Comparison of ENCODE assay signal across 24 cellular contexts in genomic region chr3:56061227-56061626, GRCh38.
"Had no signal": no experiment of that assay in that cellular context is flagged by ENCODE, and none has a peak within 500 bp of the region (broad histone marks: within the 10 kb centered on the region; RNA-seq: fewer than 3 reads in every experiment).

No MANE protein-coding gene starts in this region.

- H3K9me3 Mint-ChIP-seq: activated CD4-positive, alpha-beta memory T cell treated with anti-CD3 and anti-CD28 coated beads, Interleukin-2, amount 10 ng/mL, durations not matched to agents 7 days and 5 days; activated T-helper 17 cell treated with anti-CD3 and anti-CD28 coated beads, Interleukin-2, amount 50 U/mL, for 72 hours had no signal

- H3K27ac Mint-ChIP-seq: activated B cell treated with CpG ODN at 0.5 μM for 24 hours; activated CD4-positive, alpha-beta memory T cell treated with anti-CD3 and anti-CD28 coated beads, Interleukin-2, amount 10 ng/mL, durations not matched to agents 7 days and 5 days; activated naive CD4-positive, alpha-beta T cell treated with anti-CD3 and anti-CD28 coated beads for 36 hours; activated naive CD8-positive, alpha-beta T cell; activated T-helper 17 cell treated with anti-CD3 and anti-CD28 coated beads, Interleukin-2, amount 50 U/mL, for 72 hours; brain; T-helper 17 cell had no signal

- H3K4me1 Mint-ChIP-seq: activated B cell treated with CpG ODN at 0.5 μM for 24 hours; activated CD4-positive, alpha-beta memory T cell treated with anti-CD3 and anti-CD28 coated beads, Interleukin-2, amount 10 ng/mL, durations not matched to agents 7 days and 5 days; activated T-helper 17 cell treated with anti-CD3 and anti-CD28 coated beads, Interleukin-2, amount 50 U/mL, for 72 hours; central memory CD8-positive, alpha-beta T cell; T-helper 17 cell had no signal

- ATAC-seq: activated T-helper 17 cell treated with anti-CD3 and anti-CD28 coated beads, Interleukin-2, amount 50 U/mL, for 72 hours; K562; T-helper 17 cell had no signal

- H3K4me3 ChIP-seq: K562, PC-9 had no signal

- H3K4me3 Mint-ChIP-seq: activated B cell treated with CpG ODN at 0.5 μM for 24 hours; activated CD4-positive, alpha-beta memory T cell treated with anti-CD3 and anti-CD28 coated beads, Interleukin-2, amount 10 ng/mL, durations not matched to agents 7 days and 5 days; activated naive CD4-positive, alpha-beta T cell treated with anti-CD3 and anti-CD28 coated beads for 36 hours; activated naive CD8-positive, alpha-beta T cell; activated T-helper 17 cell treated with anti-CD3 and anti-CD28 coated beads, Interleukin-2, amount 50 U/mL, for 72 hours; brain; central memory CD8-positive, alpha-beta T cell; T-helper 17 cell had no signal

- DNase-seq: activated B cell treated with CpG ODN at 0.5 μM for 24 hours; activated CD4-positive, alpha-beta memory T cell treated with anti-CD3 and anti-CD28 coated beads, Interleukin-2, amount 10 ng/mL, durations not matched to agents 7 days and 5 days; activated CD4-positive, alpha-beta T cell treated with anti-CD3 and anti-CD28 coated beads for 1 hour; activated CD4-positive, alpha-beta T cell treated with anti-CD3 and anti-CD28 coated beads, Interleukin-2, amount 50 U/mL, for 1 hour; activated gamma-delta T cell; activated naive CD4-positive, alpha-beta T cell treated with anti-CD3 and anti-CD28 coated beads for 36 hours; activated T-cell treated with anti-CD3 and anti-CD28 coated beads for 4 hours; activated T-cell treated with anti-CD3 and anti-CD28 coated beads, Interleukin-2, amount 50 U/mL, for 48 hours; amygdala; Karpas-422; NCI-H1048; NCI-H1930; NCI-H2107; NCI-H446; NCI-H526; PC-9; SHP77 treated with DMSO at 0.1 percent for 48 hours; T-helper 17 cell; T-helper 9 cell had no signal

- H3K36me3 Mint-ChIP-seq: activated naive CD8-positive, alpha-beta T cell had no signal

- H3K27me3 Mint-ChIP-seq: activated B cell treated with CpG ODN at 0.5 μM for 24 hours; activated CD4-positive, alpha-beta memory T cell treated with anti-CD3 and anti-CD28 coated beads, Interleukin-2, amount 10 ng/mL, durations not matched to agents 7 days and 5 days; activated naive CD8-positive, alpha-beta T cell; activated T-helper 17 cell treated with anti-CD3 and anti-CD28 coated beads, Interleukin-2, amount 50 U/mL, for 72 hours; brain; central memory CD8-positive, alpha-beta T cell; T-helper 17 cell had no signal
